16 cellular contexts compared by ENCODE assay signal in the genomic region with DNA sequence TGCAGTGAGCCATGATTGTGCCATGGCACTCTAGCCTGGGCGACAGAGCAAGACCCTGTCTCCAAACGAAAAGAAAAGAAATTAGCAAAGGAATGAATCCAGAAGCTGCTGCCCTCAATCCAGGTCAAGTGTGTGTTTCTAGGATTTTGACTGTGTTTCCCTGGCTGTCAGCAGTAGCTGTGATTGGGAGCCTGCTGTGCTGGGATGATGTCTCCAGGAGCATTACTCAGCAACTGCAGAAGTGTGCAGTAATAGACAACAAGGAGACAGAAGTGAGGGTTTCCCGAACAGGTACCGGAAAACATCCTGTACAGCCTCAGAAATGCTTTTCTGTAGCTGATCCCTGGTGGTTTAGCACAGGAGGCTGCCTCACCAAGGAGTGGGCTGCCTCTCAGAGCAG.
DNase-seq lines count a peak whose midpoint lies in the region; ATAC-seq and TF ChIP-seq lines count a peak whose summit lies in the region.
"Had no signal": no experiment of that assay in that cellular context is flagged by ENCODE, and none has a peak within 500 bp of the region (broad histone marks: within the 10 kb centered on the region; RNA-seq: fewer than 3 reads in every experiment).

No MANE protein-coding gene starts in this region.

- H3K27me3 ChIP-seq in CD4-positive, CD25-positive, alpha-beta regulatory T cell (ENCODE audit: control insufficient read depth, insufficient read depth, low read length): no peaks in the 10 kb centered on the region
- no peaks in the 10 kb centered on the region for H3K27me3 ChIP-seq in neural cell (ENCODE audit: insufficient read depth, low read depth, low read length)
- no peaks in the 10 kb centered on the region for H3K27me3 ChIP-seq in CD4-positive, alpha-beta T cell (ENCODE audit: control insufficient read depth, insufficient read depth, low read length)

- ATAC-seq in CD4-positive, CD25-positive, alpha-beta regulatory T cell (ENCODE audit: low read depth in 2 of 2): no peak
- no peak for ATAC-seq in T-helper 17 cell
- ATAC-seq in CD4-positive, alpha-beta T cell (ENCODE audit: poor library complexity): no peak
- ATAC-seq: CD8-positive, alpha-beta T cell; GM12878 had no signal

- no peaks in the 10 kb centered on the region for H3K79me2 ChIP-seq in neural cell (replicated peaks; ENCODE audit: insufficient read depth, low read length)

- no peaks in the 10 kb centered on the region for H4K20me1 ChIP-seq in neural cell (ENCODE audit: insufficient read depth)

- no peaks in the 10 kb centered on the region for H3K9me2 ChIP-seq in neural cell (ENCODE audit: insufficient read depth, low read length)

- H3K4me1 ChIP-seq in CD4-positive, CD25-positive, alpha-beta regulatory T cell (ENCODE audit: control insufficient read depth, insufficient read depth, low read length, poor library complexity, severe bottlenecking): no peaks in the 10 kb centered on the region

- peaks cover 4 to 12% of the 10 kb centered on the region in 2 experiments for H3K9me3 ChIP-seq in CD4-positive, CD25-positive, alpha-beta regulatory T cell (ENCODE audit: control insufficient read depth in 2 of 2, low read length in 2 of 2)
- no peaks in the 10 kb centered on the region for H3K9me3 ChIP-seq in T-helper 17 cell (ENCODE audit: control insufficient read depth, low read length, poor library complexity, severe bottlenecking)
- H3K9me3 ChIP-seq in neural cell (ENCODE audit: low read length): no peaks in the 10 kb centered on the region
- peaks cover 8% of the 10 kb centered on the region for H3K9me3 ChIP-seq in CD4-positive, alpha-beta T cell (ENCODE audit: control insufficient read depth, low read length)

- peak overlapping the region in 2 of 3 donors; percentile 45 for H3K27ac Mint-ChIP-seq in CD4-positive, CD25-positive, alpha-beta regulatory T cell
- no peak overlapping the region for H3K27ac Mint-ChIP-seq in T-helper 17 cell
- no peak overlapping the region for H3K27ac Mint-ChIP-seq in CD4-positive, alpha-beta T cell
- H3K27ac Mint-ChIP-seq: B cell; CD8-positive, alpha-beta T cell; H9; IgD-negative memory B cell had no signal

- no peak overlapping the region for H3K4me2 ChIP-seq in neural cell (ENCODE audit: low read length)

- in situ Hi-C loops in G401 (cut with HindIII; ENCODE audit: low sequenced_read_pairs): no loop called here

- no peak overlapping the region for H3K9ac ChIP-seq in neural cell (ENCODE audit: low read length)

- H3K27ac ChIP-seq in CD4-positive, CD25-positive, alpha-beta regulatory T cell (ENCODE audit: insufficient read depth, low read length, poor library complexity, severe bottlenecking): no peak overlapping the region
- H3K27ac ChIP-seq in neural cell (ENCODE audit: low read length): no peak overlapping the region
- H3K27ac ChIP-seq in CD4-positive, alpha-beta T cell (ENCODE audit: low read depth, low read length): no peak overlapping the region

- no peak overlapping the region for H2AFZ ChIP-seq in neural cell (ENCODE audit: low read depth, low read length)

- peak; percentile 15 for TF ChIP-seq EP300 in neural cell (conservative IDR thresholded peaks at IDR 0.05; ENCODE audit: poor library complexity, severe bottlenecking)

- peaks cover 7% of the 10 kb centered on the region for H3K27me3 Mint-ChIP-seq in CD4-positive, CD25-positive, alpha-beta regulatory T cell
- H3K27me3 Mint-ChIP-seq in T-helper 17 cell: no peaks in the 10 kb centered on the region
- H3K27me3 Mint-ChIP-seq in CD4-positive, alpha-beta T cell: no peaks in the 10 kb centered on the region

- H3F3A ChIP-seq in neural cell (ENCODE audit: insufficient read depth, low read length, poor library complexity, severe bottlenecking): no peaks in the 10 kb centered on the region

- peaks cover 10% of the 10 kb centered on the region for H3K36me3 Mint-ChIP-seq in CD4-positive, CD25-positive, alpha-beta regulatory T cell
- H3K36me3 Mint-ChIP-seq in T-helper 17 cell (ENCODE audit: low read depth): peaks cover 4% of the 10 kb centered on the region
- no peaks in the 10 kb centered on the region for H3K36me3 Mint-ChIP-seq in CD4-positive, alpha-beta T cell (ENCODE audit: low read depth)
- H3K36me3 Mint-ChIP-seq: IgD-negative memory B cell had no signal

- no peak overlapping the region for H3K4me3 ChIP-seq in CD4-positive, CD25-positive, alpha-beta regulatory T cell (ENCODE audit: low read depth, low read length)
- no peak overlapping the region for H3K4me3 ChIP-seq in neural cell (ENCODE audit: low read length)
- H3K4me3 ChIP-seq: GM12878 had no signal

- no peak for TF ChIP-seq CTCF in neural cell (IDR thresholded peaks at IDR 0.05; ENCODE audit: poor library complexity, severe bottlenecking)
- no peak for TF ChIP-seq CTCF in CD4-positive, alpha-beta T cell (IDR thresholded peaks at IDR 0.05)

- intact Hi-C loops in CD4-positive, alpha-beta T cell (cut with DNase I, micrococcal nuclease): no loop called here

- POLR2A ChIA-PET in CD4-positive, alpha-beta T cell (lab: Charles Lee): interaction anchor here (0.7 kb wide), 1 partner anchor 22 kb away, joined by 3 read pairs; no protein-coding TSS in a partner anchor

- no peak overlapping the region for H3K4me3 Mint-ChIP-seq in CD4-positive, CD25-positive, alpha-beta regulatory T cell
- peak overlapping the region; percentile 22 for H3K4me3 Mint-ChIP-seq in T-helper 17 cell
- no peak overlapping the region for H3K4me3 Mint-ChIP-seq in CD4-positive, alpha-beta T cell
- H3K4me3 Mint-ChIP-seq: B cell; CD8-positive, alpha-beta T cell; H9; IgD-negative memory B cell had no signal

- peaks cover 3 to 12% (median 6%) of the 10 kb centered on the region in 7 donors for H3K9me3 Mint-ChIP-seq in CD4-positive, CD25-positive, alpha-beta regulatory T cell
- peaks cover 6% of the 10 kb centered on the region for H3K9me3 Mint-ChIP-seq in CD4-positive, alpha-beta T cell

- TF ChIP-seq RAD21 in neural cell (conservative IDR thresholded peaks at IDR 0.05): peak; percentile 14

- CTCF ChIA-PET in CD4-positive, alpha-beta T cell (lab: Charles Lee): no interaction called here

- DNase-seq in CD4-positive, CD25-positive, alpha-beta regulatory T cell: no peak
- DNase-seq in G401 (ENCODE audit: low spot score): peak; percentile 27
- no peak for DNase-seq in T-helper 17 cell
- no peak for DNase-seq in CD4-positive, alpha-beta T cell
- no peak for DNase-seq in AG08396 (ENCODE audit: low spot score)
- no peak for DNase-seq in islet precursor cell
- DNase-seq: ACHN; C1 segment of cervical spinal cord; CD8-positive, alpha-beta T cell; COR-L47; GOT3; H9 had no signal

- H3K36me3 ChIP-seq in CD4-positive, CD25-positive, alpha-beta regulatory T cell (ENCODE audit: control insufficient read depth, insufficient read depth, low read length): no peaks in the 10 kb centered on the region
- H3K36me3 ChIP-seq in neural cell (ENCODE audit: insufficient read depth, low read length): no peaks in the 10 kb centered on the region

- peaks cover 9 to 25% (median 16%) of the 10 kb centered on the region in 4 donors for H3K4me1 Mint-ChIP-seq in CD4-positive, CD25-positive, alpha-beta regulatory T cell
- H3K4me1 Mint-ChIP-seq in T-helper 17 cell: peaks cover 10% of the 10 kb centered on the region
- H3K4me1 Mint-ChIP-seq in CD4-positive, alpha-beta T cell (ENCODE audit: low read depth): peaks cover 13% of the 10 kb centered on the region

TF ChIP-seq in neural cell, 6 proteins besides CTCF, POLR2A, EP300 and RAD21:
- TF ChIP-seq MXI1 (conservative IDR thresholded peaks at IDR 0.05; ENCODE audit: poor library complexity, severe bottlenecking) (no peak), EZH2 (IDR thresholded peaks at IDR 0.05; ENCODE audit: borderline replicate concordance, insufficient read depth, low read length, poor library complexity, severe bottlenecking) (no peak), TAF1 (IDR thresholded peaks at IDR 0.05; ENCODE audit: low read depth) (no peak), POLR2AphosphoS5 (IDR thresholded peaks at IDR 0.05) (peak; percentile 62), SMC3 (conservative IDR thresholded peaks at IDR 0.05; ENCODE audit: poor library complexity) (no peak)
- TF ChIP-seq, protein P1, sequence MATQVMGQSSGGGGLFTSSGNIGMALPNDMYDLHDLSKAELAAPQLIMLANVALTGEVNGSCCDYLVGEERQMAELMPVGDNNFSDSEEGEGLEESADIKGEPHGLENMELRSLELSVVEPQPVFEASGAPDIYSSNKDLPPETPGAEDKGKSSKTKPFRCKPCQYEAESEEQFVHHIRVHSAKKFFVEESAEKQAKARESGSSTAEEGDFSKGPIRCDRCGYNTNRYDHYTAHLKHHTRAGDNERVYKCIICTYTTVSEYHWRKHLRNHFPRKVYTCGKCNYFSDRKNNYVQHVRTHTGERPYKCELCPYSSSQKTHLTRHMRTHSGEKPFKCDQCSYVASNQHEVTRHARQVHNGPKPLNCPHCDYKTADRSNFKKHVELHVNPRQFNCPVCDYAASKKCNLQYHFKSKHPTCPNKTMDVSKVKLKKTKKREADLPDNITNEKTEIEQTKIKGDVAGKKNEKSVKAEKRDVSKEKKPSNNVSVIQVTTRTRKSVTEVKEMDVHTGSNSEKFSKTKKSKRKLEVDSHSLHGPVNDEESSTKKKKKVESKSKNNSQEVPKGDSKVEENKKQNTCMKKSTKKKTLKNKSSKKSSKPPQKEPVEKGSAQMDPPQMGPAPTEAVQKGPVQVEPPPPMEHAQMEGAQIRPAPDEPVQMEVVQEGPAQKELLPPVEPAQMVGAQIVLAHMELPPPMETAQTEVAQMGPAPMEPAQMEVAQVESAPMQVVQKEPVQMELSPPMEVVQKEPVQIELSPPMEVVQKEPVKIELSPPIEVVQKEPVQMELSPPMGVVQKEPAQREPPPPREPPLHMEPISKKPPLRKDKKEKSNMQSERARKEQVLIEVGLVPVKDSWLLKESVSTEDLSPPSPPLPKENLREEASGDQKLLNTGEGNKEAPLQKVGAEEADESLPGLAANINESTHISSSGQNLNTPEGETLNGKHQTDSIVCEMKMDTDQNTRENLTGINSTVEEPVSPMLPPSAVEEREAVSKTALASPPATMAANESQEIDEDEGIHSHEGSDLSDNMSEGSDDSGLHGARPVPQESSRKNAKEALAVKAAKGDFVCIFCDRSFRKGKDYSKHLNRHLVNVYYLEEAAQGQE (IDR thresholded peaks at IDR 0.05; ENCODE audit: borderline replicate concordance): peak; percentile 50

Comparison
In these comparisons a context has a peak if more than half of its experiments do, and no peak if none do; other contexts are left out.
1. H3K27ac Mint-ChIP-seq: peak in CD4-positive, CD25-positive, alpha-beta regulatory T cell (2 of 3); none in T-helper 17 cell (single experiment) and CD4-positive, alpha-beta T cell (single experiment).